ENCODE assay signal across 1 cellular context in genomic region chr12:124423683-124424515, GRCh38.
TF ChIP-seq lines count a peak whose summit lies in the region.

No MANE protein-coding gene starts in this region.

TF ChIP-seq in SK-N-SH treated with all-trans-retinoic acid at 6 μM for 48 hours, 23 proteins besides CTCF, POLR2A, EP300 and RAD21 (continued from another document):
- TF ChIP-seq PATZ1 (CRISPR knock-in tag; IDR thresholded peaks at IDR 0.05; ENCODE audit: borderline replicate concordance) (no peak), ZFP30 (CRISPR knock-in tag; IDR thresholded peaks at IDR 0.05) (no peak), CSDC2 (CRISPR knock-in tag; IDR thresholded peaks at IDR 0.05) (no peak), GLIS3 (CRISPR knock-in tag; IDR thresholded peaks at IDR 0.05) (no peak), BACH2 (CRISPR knock-in tag; IDR thresholded peaks at IDR 0.05; ENCODE audit: borderline replicate concordance) (no peak), ZNF70 (CRISPR knock-in tag; IDR thresholded peaks at IDR 0.05) (no peak), TCF4 (CRISPR knock-in tag; IDR thresholded peaks at IDR 0.05; ENCODE audit: borderline replicate concordance) (no peak), ESRRG (CRISPR knock-in tag; IDR thresholded peaks at IDR 0.05) (no peak)
